ENCODE assay signal across 8 cellular contexts in the genomic region with DNA sequence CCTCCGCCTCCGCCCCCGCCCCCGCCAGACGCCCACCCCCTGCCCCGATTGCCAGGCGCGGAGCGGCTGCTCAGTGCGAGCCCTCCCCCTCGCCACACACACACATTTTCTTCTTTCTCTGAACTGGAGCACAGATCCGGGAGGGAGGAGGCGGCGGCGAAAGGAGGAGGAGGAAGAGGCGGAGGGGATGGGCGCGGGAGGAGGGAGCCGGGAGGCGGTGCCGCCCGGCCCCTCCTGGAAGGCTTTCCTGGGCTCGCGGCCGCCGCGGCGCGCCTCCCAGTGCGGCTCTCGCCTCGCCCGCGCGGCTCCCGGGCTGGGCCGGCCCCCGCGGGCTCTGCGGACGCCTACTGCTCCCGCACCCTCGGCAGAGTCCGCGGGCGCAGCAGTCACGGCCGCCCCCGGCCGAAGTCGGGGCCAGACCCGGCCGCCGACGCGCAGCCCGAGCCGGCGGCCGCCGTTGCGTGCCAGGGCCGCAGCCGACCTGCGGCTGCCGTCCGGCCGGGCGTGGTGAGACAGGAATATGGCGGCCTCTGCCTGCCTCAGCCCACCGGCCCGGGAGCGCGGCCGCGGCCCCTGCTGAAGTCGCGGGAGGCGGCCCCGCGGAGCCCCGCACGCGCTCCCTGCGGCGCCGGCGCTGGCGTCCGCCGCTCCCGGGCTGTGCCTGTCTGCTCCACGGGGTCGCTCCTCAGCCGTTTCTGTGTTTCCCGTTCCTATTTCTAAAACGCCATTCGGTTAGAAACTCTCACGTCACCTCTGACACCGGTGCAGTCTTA. TPM values are rescaled to one million over a fixed set of nuclear protein-coding genes. Genes with fewer than 3 reads are reported as not detected.
DNase-seq lines count a peak whose midpoint lies in the region; ATAC-seq and TF ChIP-seq lines count a peak whose summit lies in the region.

No MANE protein-coding gene starts in this region.

- H3K9me3 Mint-ChIP-seq in natural killer cell treated with Interleukin-12 subunit alpha and Interleukin-12 subunit beta and Interleukin-15 and Interleukin-18, amount 100 ng/mL, for 72 hours, result no peaks in the 10 kb centered on the region
- no peaks in the 10 kb centered on the region for H3K9me3 Mint-ChIP-seq in stimulated activated naive B cell treated with anti-CD40 and anti-IgM and Interleukin-4, amounts not matched to agents 10 μg/mL and 1 μg/mL and 100 μg/mL, for 72 hours

- peak overlapping the region; percentile 80 to 83 for H3K27ac Mint-ChIP-seq in natural killer cell treated with Interleukin-12 subunit alpha and Interleukin-12 subunit beta and Interleukin-15 and Interleukin-18, amount 100 ng/mL, for 72 hours
- peak overlapping the region; percentile 85 for H3K27ac Mint-ChIP-seq in stimulated activated naive B cell treated with anti-CD40 and anti-IgM and Interleukin-4, amounts not matched to agents 10 μg/mL and 1 μg/mL and 100 μg/mL, for 72 hours

- no peaks in the 10 kb centered on the region for H3K9me3 ChIP-seq in MG63

- peak overlapping the region; percentile 58 for H3K4me3 ChIP-seq in MG63
- peak overlapping the region; percentile 84 for H3K4me3 ChIP-seq in fibroblast of villous mesenchyme (ENCODE audit: low read depth, low read length)

- H3K4me3 Mint-ChIP-seq in natural killer cell treated with Interleukin-12 subunit alpha and Interleukin-12 subunit beta and Interleukin-15 and Interleukin-18, amount 100 ng/mL, for 72 hours, result peak overlapping the region; percentile 92
- peak overlapping the region; percentile 84 to 87 for H3K4me3 Mint-ChIP-seq in stimulated activated naive B cell treated with anti-CD40 and anti-IgM and Interleukin-4, amounts not matched to agents 10 μg/mL and 1 μg/mL and 100 μg/mL, for 72 hours

- H3K36me3 ChIP-seq in MG63, result no peaks in the 10 kb centered on the region

- no peaks in the 10 kb centered on the region for H3K27me3 ChIP-seq in MG63

- TF ChIP-seq CTCF in fibroblast of villous mesenchyme (IDR thresholded peaks at IDR 0.05; ENCODE audit: insufficient read depth, low read depth, low read length), result no peak

- peaks cover 35 to 51% of the 10 kb centered on the region in 2 donors for H3K4me1 Mint-ChIP-seq in natural killer cell treated with Interleukin-12 subunit alpha and Interleukin-12 subunit beta and Interleukin-15 and Interleukin-18, amount 100 ng/mL, for 72 hours (ENCODE audit: low read depth in 2 of 2)
- peaks cover 19 to 32% of the 10 kb centered on the region in 2 donors for H3K4me1 Mint-ChIP-seq in stimulated activated naive B cell treated with anti-CD40 and anti-IgM and Interleukin-4, amounts not matched to agents 10 μg/mL and 1 μg/mL and 100 μg/mL, for 72 hours

- ATAC-seq in natural killer cell treated with Interleukin-12 subunit alpha and Interleukin-12 subunit beta and Interleukin-15 and Interleukin-18, amount 100 ng/mL, for 72 hours, result peak; percentile 75 to 87
- ATAC-seq in stimulated activated naive B cell treated with anti-CD40 and anti-IgM and Interleukin-4, amounts not matched to agents 10 μg/mL and 1 μg/mL and 100 μg/mL, for 72 hours (replicated peaks), result peak; percentile 35 to 39
- no peak for ATAC-seq in HG02884 (IDR thresholded peaks at IDR 0.05; ENCODE audit: unreplicated experiment)

- DNase-seq in DMS153 treated with DMSO at 0.1 percent for 48 hours (lab: John Stamatoyannopoulos, UW; ENCODE audit: unreplicated experiment), result peak; percentile 65
- peak; percentile 89 for DNase-seq in MG63
- DNase-seq in SIG-M5 treated with dmso at 0.1 percent for 504 hours (lab: John Stamatoyannopoulos, UW; ENCODE audit: unreplicated experiment), result peak; percentile 96
- DNase-seq in activated naive CD4-positive, alpha-beta T cell (lab: John Stamatoyannopoulos, UW), result peak; percentile 21 to 53 (median 37)
- peak; percentile 96 for DNase-seq in fibroblast of villous mesenchyme (ENCODE audit: low read depth)
- DNase-seq in natural killer cell treated with Interleukin-12 subunit alpha and Interleukin-12 subunit beta and Interleukin-15 and Interleukin-18, amount 100 ng/mL, for 72 hours (ENCODE audit: low spot score), result peak; percentile 87
- peak; percentile 1 for DNase-seq in stimulated activated naive B cell treated with anti-CD40 and anti-IgM and Interleukin-4, amounts not matched to agents 10 μg/mL and 1 μg/mL and 100 μg/mL, for 72 hours

- peaks cover 5% of the 10 kb centered on the region for H3K36me3 Mint-ChIP-seq in natural killer cell treated with Interleukin-12 subunit alpha and Interleukin-12 subunit beta and Interleukin-15 and Interleukin-18, amount 100 ng/mL, for 72 hours
- H3K36me3 Mint-ChIP-seq in stimulated activated naive B cell treated with anti-CD40 and anti-IgM and Interleukin-4, amounts not matched to agents 10 μg/mL and 1 μg/mL and 100 μg/mL, for 72 hours, result no peaks in the 10 kb centered on the region

- peaks cover 0 to 17% of the 10 kb centered on the region in 2 donors for H3K27me3 Mint-ChIP-seq in natural killer cell treated with Interleukin-12 subunit alpha and Interleukin-12 subunit beta and Interleukin-15 and Interleukin-18, amount 100 ng/mL, for 72 hours
- peaks cover 57 to 64% of the 10 kb centered on the region in 2 donors for H3K27me3 Mint-ChIP-seq in stimulated activated naive B cell treated with anti-CD40 and anti-IgM and Interleukin-4, amounts not matched to agents 10 μg/mL and 1 μg/mL and 100 μg/mL, for 72 hours

RNA-seq across cellular contexts. Expression of gene GNAQ, which starts 0.4 kb away (rescaled TPM):
- 13.2 and 20.2 TPM in 2 replicates for total RNA-seq in MG63 (2014; rRNA removed; shearing (Covaris generic); ENCODE audit: low replicate concordance)
- 44.1 and 53.1 TPM in 2 replicates for total RNA-seq in fibroblast of villous mesenchyme
- total RNA-seq in natural killer cell treated with Interleukin-12 subunit alpha and Interleukin-12 subunit beta and Interleukin-15 and Interleukin-18, amount 100 ng/mL, for 72 hours, result 10 to 100 TPM; 21.1 to 39.4 TPM

Comparison
In these comparisons a context has a peak if more than half of its experiments do, and no peak if none do; other contexts are left out.
1. DNase-seq: peak in every context shown above with its lines; median percentile 96 in SIG-M5 treated with dmso at 0.1 percent for 504 hours; 96 in fibroblast of villous mesenchyme; 89 in MG63; 87 in natural killer cell treated with Interleukin-12 subunit alpha and Interleukin-12 subunit beta and Interleukin-15 and Interleukin-18, amount 100 ng/mL, for 72 hours; 65 in DMS153 treated with DMSO at 0.1 percent for 48 hours; 37 in activated naive CD4-positive, alpha-beta T cell; 1 in stimulated activated naive B cell treated with anti-CD40 and anti-IgM and Interleukin-4, amounts not matched to agents 10 μg/mL and 1 μg/mL and 100 μg/mL, for 72 hours.